1 cellular context compared by ENCODE assay signal in genomic region chr7:98186452-98187137, GRCh38.
TF ChIP-seq lines count a peak whose summit lies in the region.

No MANE protein-coding gene starts in this region.

TF ChIP-seq in K562, 482 proteins besides CTCF, POLR2A, EP300 and RAD21 (continued from another document and continues in another):
- no peak for TF ChIP-seq TRIM25 (IDR thresholded peaks at IDR 0.05; ENCODE audit: borderline replicate concordance)
- TF ChIP-seq REST (CRISPR knock-in tag; IDR thresholded peaks at IDR 0.05; ENCODE audit: low read depth), result no peak
- TF ChIP-seq DNMT1 (IDR thresholded peaks at IDR 0.05), result no peak
- no peak for TF ChIP-seq KLF16 (IDR thresholded peaks at IDR 0.05)
- TF ChIP-seq NCOA6 (IDR thresholded peaks at IDR 0.05), result no peak
- TF ChIP-seq MAFG (tag; conservative IDR thresholded peaks at IDR 0.05), result peak; percentile 46; the same call in 1 of the 2 replicates
- TF ChIP-seq TCF7 (IDR thresholded peaks at IDR 0.05; ENCODE audit: borderline replicate concordance), result no peak
- TF ChIP-seq ARID1B (IDR thresholded peaks at IDR 0.05), result 0 out of 2 replicates have a peak, but pooled peaks have one; percentile 7
- no peak for TF ChIP-seq ZNF431 (CRISPR knock-in tag; IDR thresholded peaks at IDR 0.05)
- peak; percentile 26 for TF ChIP-seq MAFF (IDR thresholded peaks at IDR 0.05; ENCODE audit: low read length)
- no peak for TF ChIP-seq E2F6 (IDR thresholded peaks at IDR 0.05; ENCODE audit: borderline replicate concordance in 1 of 2, extremely low read depth in 1 of 2, insufficient read depth in 1 of 2, insufficient read length in 1 of 2, low read depth in 1 of 2, low read length in 1 of 2, poor library complexity in 1 of 2, severe bottlenecking in 1 of 2)
- no peak for TF ChIP-seq ZBTB40 (IDR thresholded peaks at IDR 0.05)
- TF ChIP-seq ZBTB40 (CRISPR knock-in tag; IDR thresholded peaks at IDR 0.05), result no peak
- no peak for TF ChIP-seq CCAR2 (IDR thresholded peaks at IDR 0.05; ENCODE audit: low read depth, low read length)
- no peak for TF ChIP-seq ZNF639 (CRISPR knock-in tag; conservative IDR thresholded peaks at IDR 0.05 in 1 of 2, IDR thresholded peaks at IDR 0.05 in 1 of 2)
- no peak for TF ChIP-seq EHMT2 (IDR thresholded peaks at IDR 0.05)
- TF ChIP-seq PHB (CRISPR knock-in tag; IDR thresholded peaks at IDR 0.05), result no peak
- TF ChIP-seq ZNF277 (CRISPR knock-in tag; IDR thresholded peaks at IDR 0.05; ENCODE audit: borderline replicate concordance), result no peak
- TF ChIP-seq CBFA2T2 (conservative IDR thresholded peaks at IDR 0.05), result no peak
- peak; percentile 59; the same call in 1 of the 2 replicates for TF ChIP-seq JUND (IDR thresholded peaks at IDR 0.05; ENCODE audit: borderline replicate concordance, low read depth, low read length)
- peak; percentile 70; the same call in 2 of the 3 replicates for TF ChIP-seq JUND (tag; IDR thresholded peaks at IDR 0.05; ENCODE audit: borderline replicate concordance, low read depth, low read length)
- TF ChIP-seq SRSF9 (IDR thresholded peaks at IDR 0.05; ENCODE audit: borderline replicate concordance, low read depth, low read length), result no peak
- no peak for TF ChIP-seq BCLAF1 (IDR thresholded peaks at IDR 0.05; ENCODE audit: borderline replicate concordance in 1 of 2, control insufficient read depth in 1 of 2, low read depth in 2 of 2, low read length in 1 of 2)
- TF ChIP-seq ZNF780A (CRISPR knock-in tag; IDR thresholded peaks at IDR 0.05), result no peak
- no peak for TF ChIP-seq SMARCC2 (IDR thresholded peaks at IDR 0.05; ENCODE audit: low read depth)
- TF ChIP-seq NFE2 (IDR thresholded peaks at IDR 0.05; ENCODE audit: low read depth), result peak; percentile 52
- no peak for TF ChIP-seq TSHZ1 (CRISPR knock-in tag; IDR thresholded peaks at IDR 0.05)
